8 cellular contexts compared by ENCODE assay signal in the genomic region with DNA sequence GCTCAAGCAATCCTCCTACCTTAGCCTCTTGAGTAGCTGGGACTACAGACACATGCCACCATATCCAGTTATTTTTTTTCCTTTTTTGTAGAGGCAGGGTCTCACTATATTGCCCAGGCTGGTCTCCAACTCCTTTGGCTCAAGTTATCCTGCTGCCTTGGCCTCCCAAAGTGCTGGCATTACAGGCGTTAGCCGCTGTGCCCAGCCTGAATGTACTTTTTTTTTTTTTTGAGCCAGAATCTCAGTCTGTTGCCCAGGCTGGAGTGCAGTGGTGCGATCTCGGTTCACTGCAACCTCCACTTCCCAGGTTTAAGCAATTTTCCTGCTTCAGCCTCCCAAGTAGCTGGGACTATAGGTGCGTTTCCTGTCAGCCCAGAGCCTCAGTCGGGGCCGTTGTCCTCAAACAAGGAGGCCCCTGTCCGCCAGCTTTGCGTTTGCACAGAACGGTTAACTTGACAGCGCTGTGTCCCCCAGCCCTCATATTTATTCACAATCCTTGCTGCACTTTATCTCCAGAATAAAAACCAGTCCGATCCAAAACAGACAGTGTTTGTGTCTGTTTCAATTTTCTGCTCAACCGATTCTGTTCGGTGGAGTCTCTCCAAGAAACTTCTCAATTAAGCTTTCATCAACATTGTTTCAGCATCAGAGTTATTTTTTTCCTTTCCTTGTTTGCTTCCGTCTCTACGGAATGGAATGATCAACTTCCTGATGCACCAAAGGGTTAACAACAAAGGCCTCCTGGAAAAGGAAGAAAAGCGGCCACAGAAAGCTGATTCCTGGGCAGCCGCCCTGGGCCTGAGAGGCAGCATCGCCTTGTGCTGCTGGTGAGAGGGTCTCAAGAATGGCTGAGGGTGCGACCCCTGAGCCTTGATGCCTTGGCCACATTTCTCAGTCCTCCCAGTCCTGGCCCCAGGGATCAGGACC.
DNase-seq lines count a peak whose midpoint lies in the region; ATAC-seq and TF ChIP-seq lines count a peak whose summit lies in the region.

No MANE protein-coding gene starts in this region.

- H3K4me1 Mint-ChIP-seq in CD4-positive, alpha-beta T cell (ENCODE audit: low read depth): peaks cover 25% of the 10 kb centered on the region
- peaks cover 11% of the 10 kb centered on the region for H3K4me1 Mint-ChIP-seq in MCF 10A (ENCODE audit: insufficient read depth, unreplicated experiment)

- H3F3A ChIP-seq in Loucy (ENCODE audit: low read depth): no peaks in the 10 kb centered on the region

- peak overlapping the region; percentile 88 for H2AFZ ChIP-seq in Loucy (ENCODE audit: low read length)

- no peaks in the 10 kb centered on the region for H3K9me2 ChIP-seq in Loucy (replicated peaks; ENCODE audit: low read depth, low read length)

- BruUV-seq in MCF 10A (replicated peaks; lab: Mats Ljungman, UMichigan): no TSS peak

- H3K27ac ChIP-seq in CD4-positive, alpha-beta T cell (ENCODE audit: low read depth, low read length): no peak overlapping the region
- H3K27ac ChIP-seq in lower lobe of right lung (peak overlapping the region; percentile 75), tibial nerve (peak overlapping the region; percentile 53 to 86 (median 74))

- CTCF ChIA-PET in CD4-positive, alpha-beta T cell (lab: Charles Lee): interaction anchor here (0.8 to 1.7 kb wide), 12 partner anchors 19 to 459 kb away, joined by 3 to 21 read pairs (median 4); no protein-coding TSS in a partner anchor
- CTCF ChIA-PET in MCF 10A (lab: Yijun Ruan, JAX): interaction anchor here (0.6 to 4.8 kb wide), 54 partner anchors 8 to 895 kb away, joined by 3 to 47 read pairs (median 4); no protein-coding TSS in a partner anchor

- H3K4me3 Mint-ChIP-seq in CD4-positive, alpha-beta T cell: peak overlapping the region; percentile 94
- peak overlapping the region; percentile 77 for H3K4me3 Mint-ChIP-seq in MCF 10A (ENCODE audit: unreplicated experiment)

- H3K4me2 ChIP-seq in Loucy (ENCODE audit: low read depth, low read length, poor library complexity, severe bottlenecking): peak overlapping the region; percentile 66

- intact Hi-C loops in CD4-positive, alpha-beta T cell (cut with DNase I, micrococcal nuclease): loop anchor here (2.0 to 10.0 kb wide), 7 partner anchors 19 to 699 kb away; a partner anchor contains a TSS
- intact Hi-C loops in MCF 10A (cut with micrococcal nuclease) (loop anchor here (1.0 to 5.0 kb wide), 4 partner anchors 23 to 699 kb away; no protein-coding TSS in a partner anchor), lower lobe of right lung (cut with DNase I) (loop anchor here (10.0 kb wide), 2 partner anchors 389 to 459 kb away; no protein-coding TSS in a partner anchor)

- H4K20me1 ChIP-seq in Loucy (ENCODE audit: insufficient read depth, low read length, poor library complexity, severe bottlenecking): no peaks in the 10 kb centered on the region

- TF ChIP-seq CTCF in CD4-positive, alpha-beta T cell (IDR thresholded peaks at IDR 0.05): no peak
- no peak for TF ChIP-seq CTCF in Loucy (conservative IDR thresholded peaks at IDR 0.05; ENCODE audit: low read length)
- no peak for TF ChIP-seq CTCF in MCF 10A (IDR thresholded peaks at IDR 0.05; ENCODE audit: unreplicated experiment)
- TF ChIP-seq CTCF in lower lobe of right lung (IDR thresholded peaks at IDR 0.05): no peak
- no peak for TF ChIP-seq CTCF in tibial nerve (IDR thresholded peaks at IDR 0.05)

- TF ChIP-seq POLR2A in tibial nerve (IDR thresholded peaks at IDR 0.05): no peak

- TF ChIP-seq EP300 in tibial nerve (IDR thresholded peaks at IDR 0.05): no peak

- no peak for ATAC-seq in CD4-positive, alpha-beta T cell (ENCODE audit: poor library complexity)
- peak; percentile 2 to 32 for ATAC-seq in lower lobe of right lung
- no peak for ATAC-seq in GM21360 (IDR thresholded peaks at IDR 0.05; ENCODE audit: unreplicated experiment)

- H3K4me3 ChIP-seq in Loucy (ENCODE audit: low read length, poor library complexity, severe bottlenecking): peak overlapping the region; percentile 82
- H3K4me3 ChIP-seq in lower lobe of right lung: peak overlapping the region; percentile 64
- H3K4me3 ChIP-seq in tibial nerve: peak overlapping the region; percentile 32 to 62 (median 53)

- DNase-seq in CD4-positive, alpha-beta T cell: no peak
- DNase-seq in MCF 10A (ENCODE audit: unreplicated experiment) (no peak), lower lobe of right lung (no peak), tibial nerve (ENCODE audit: low spot score in 2 of 2) (no peak), NCI-H524 (lab: John Stamatoyannopoulos, UW) (no peak), NCI-H1694 (lab: John Stamatoyannopoulos, UW) (no peak)

- no peaks in the 10 kb centered on the region for H3K27me3 Mint-ChIP-seq in CD4-positive, alpha-beta T cell
- no peaks in the 10 kb centered on the region for H3K27me3 Mint-ChIP-seq in MCF 10A (ENCODE audit: insufficient read depth, unreplicated experiment)

- no peaks in the 10 kb centered on the region for H3K9me3 Mint-ChIP-seq in CD4-positive, alpha-beta T cell
- no peaks in the 10 kb centered on the region for H3K9me3 Mint-ChIP-seq in MCF 10A (ENCODE audit: unreplicated experiment)

- H3K27ac Mint-ChIP-seq in CD4-positive, alpha-beta T cell: peak overlapping the region; percentile 89
- peak overlapping the region; percentile 79 for H3K27ac Mint-ChIP-seq in MCF 10A (ENCODE audit: low read depth, unreplicated experiment)

- H3K4me1 ChIP-seq in Loucy (ENCODE audit: insufficient read depth, low read length, poor library complexity, severe bottlenecking): no peaks in the 10 kb centered on the region
- H3K4me1 ChIP-seq in lower lobe of right lung: peaks cover 19% of the 10 kb centered on the region
- peaks cover 0 to 25% (median 6%) of the 10 kb centered on the region in 4 donors for H3K4me1 ChIP-seq in tibial nerve

- H3K9ac ChIP-seq in Loucy (ENCODE audit: low read depth, low read length, poor library complexity, severe bottlenecking): peak overlapping the region; percentile 57

- no peaks in the 10 kb centered on the region for H3K79me2 ChIP-seq in Loucy (ENCODE audit: insufficient read depth, low read length)

- H3K36me3 ChIP-seq in Loucy (ENCODE audit: insufficient read depth, low read length) (no peaks in the 10 kb centered on the region), lower lobe of right lung (no peaks in the 10 kb centered on the region), tibial nerve (no peaks in the 10 kb centered on the region)

- WGBS in tibial nerve, 2 donors: 10 to 14% methylated on average over 20 of the region's 20 CpGs

- POLR2A ChIA-PET in CD4-positive, alpha-beta T cell (lab: Charles Lee): interaction anchor here (0.6 to 2.7 kb wide), 15 partner anchors 19 to 388 kb away, joined by 3 to 24 read pairs (median 3); a partner anchor contains a TSS
- POLR2A ChIA-PET in MCF 10A (lab: Yijun Ruan, JAX): interaction anchor here (0.6 to 1.6 kb wide), 10 partner anchors 20 to 562 kb away, joined by 3 to 12 read pairs (median 4); no protein-coding TSS in a partner anchor

- no peaks in the 10 kb centered on the region for H3K27me3 ChIP-seq in CD4-positive, alpha-beta T cell (ENCODE audit: control insufficient read depth, insufficient read depth, low read length)
- H3K27me3 ChIP-seq in Loucy (ENCODE audit: insufficient read depth, low read length, poor library complexity, severe bottlenecking): no peaks in the 10 kb centered on the region
- no peaks in the 10 kb centered on the region for H3K27me3 ChIP-seq in lower lobe of right lung (ENCODE audit: low read depth)
- no peaks in the 10 kb centered on the region for H3K27me3 ChIP-seq in tibial nerve

- no peaks in the 10 kb centered on the region for H3K9me3 ChIP-seq in CD4-positive, alpha-beta T cell (ENCODE audit: control insufficient read depth, low read length)
- H3K9me3 ChIP-seq in Loucy (ENCODE audit: insufficient read depth, low read depth, low read length) (no peaks in the 10 kb centered on the region), lower lobe of right lung (no peaks in the 10 kb centered on the region), tibial nerve (no peaks in the 10 kb centered on the region)

- peaks cover 8% of the 10 kb centered on the region for H3K36me3 Mint-ChIP-seq in CD4-positive, alpha-beta T cell (ENCODE audit: low read depth)
- peaks cover 11% of the 10 kb centered on the region for H3K36me3 Mint-ChIP-seq in MCF 10A (ENCODE audit: insufficient read depth, unreplicated experiment)

Comparison
In these comparisons a context has a peak if more than half of its experiments do, and no peak if none do; other contexts are left out.
1. ATAC-seq: peak in lower lobe of right lung (2 of 2); none in CD4-positive, alpha-beta T cell (single experiment) and GM21360 (single experiment).
2. Peak in every context shown above with its lines, with median percentiles within 50 percentile points of each other: H3K4me3 ChIP-seq.